Comparison of ENCODE assay signal across 8 cellular contexts in genomic region chr19:42246143-42246868, GRCh38. TPM values are rescaled to one million over a fixed set of nuclear protein-coding genes. Genes with fewer than 3 reads are reported as not detected.
DNase-seq lines count a peak whose midpoint lies in the region; ATAC-seq and TF ChIP-seq lines count a peak whose summit lies in the region.

No MANE protein-coding gene starts in this region.

- H3K36me3 ChIP-seq in Karpas-422 (ENCODE audit: insufficient read depth, low read length) (0 out of 2 replicates have a peak, but pooled peaks cover 3% of the 10 kb centered on the region), adrenal gland (replicated peaks in 1 of 2) (peaks cover 0 to 20% of the 10 kb centered on the region in 2 donors), right atrium auricular region (peaks cover 17% of the 10 kb centered on the region), rectal smooth muscle tissue (ENCODE audit: control insufficient read depth, insufficient read depth, low read length) (peaks cover 8% of the 10 kb centered on the region)

- H3K4me1 ChIP-seq in Karpas-422 (ENCODE audit: low read length) (peaks cover 13% of the 10 kb centered on the region), adrenal gland (replicated peaks in 1 of 2) (peaks cover 41 to 62% of the 10 kb centered on the region in 2 donors), right atrium auricular region (peaks cover 0 to 81% of the 10 kb centered on the region in 2 donors), rectal smooth muscle tissue (ENCODE audit: control insufficient read depth, insufficient read depth, low read length) (peaks cover 26% of the 10 kb centered on the region)

- H3K9me3 ChIP-seq in Karpas-422 (ENCODE audit: low read length) (no peaks in the 10 kb centered on the region), adrenal gland (replicated peaks in 1 of 3) (no peaks in the 10 kb centered on the region), right atrium auricular region (no peaks in the 10 kb centered on the region)

- TF ChIP-seq POLR2A in adrenal gland (IDR thresholded peaks at IDR 0.05), result no peak

- WGBS in adrenal gland, 4 donors, result 20 to 82% (median 26%) methylated on average over 2 to 10 of the region's 10 CpGs

- no peak overlapping the region for H3K9ac ChIP-seq in Karpas-422 (ENCODE audit: low read length)
- peak overlapping the region; percentile 17 for H3K9ac ChIP-seq in rectal smooth muscle tissue (ENCODE audit: low read length)

- DNase-seq in COLO829 (ENCODE audit: low spot score), result peak; percentile 64
- DNase-seq in Karpas-422, result no peak
- peak; percentile 80 to 95 (median 90) for DNase-seq in adrenal gland
- peak; percentile 93 for DNase-seq in right atrium auricular region (ENCODE audit: low spot score)
- no peak for DNase-seq in NCI-H774 (lab: John Stamatoyannopoulos, UW)
- no peak for DNase-seq in MV-4-11 (lab: John Stamatoyannopoulos, UW)

- no peak for ATAC-seq in HG03280 (IDR thresholded peaks at IDR 0.05; ENCODE audit: unreplicated experiment)

- H3K27ac ChIP-seq in Karpas-422 (ENCODE audit: low read length), result 0 out of 2 replicates have a peak overlapping the region, but pooled peaks have one; percentile 27
- H3K27ac ChIP-seq in adrenal gland, result peak overlapping the region; percentile 1 to 88 (median 56)
- H3K27ac ChIP-seq in right atrium auricular region, result peak overlapping the region; percentile 42 to 99
- peak overlapping the region; percentile 75 for H3K27ac ChIP-seq in rectal smooth muscle tissue (ENCODE audit: low read depth, low read length)

- no peak overlapping the region for H3K4me2 ChIP-seq in Karpas-422 (ENCODE audit: low read depth, low read length, poor library complexity, severe bottlenecking)

- peaks cover 18% of the 10 kb centered on the region for H3K79me2 ChIP-seq in Karpas-422 (ENCODE audit: low read length)

- H3K27me3 ChIP-seq in Karpas-422 (ENCODE audit: low read length) (no peaks in the 10 kb centered on the region), adrenal gland (no peaks in the 10 kb centered on the region), right atrium auricular region (no peaks in the 10 kb centered on the region), rectal smooth muscle tissue (ENCODE audit: control insufficient read depth, insufficient read depth, low read length) (no peaks in the 10 kb centered on the region)

- H2AFZ ChIP-seq in Karpas-422 (ENCODE audit: low read length), result no peak overlapping the region

- H3K4me3 ChIP-seq in Karpas-422 (ENCODE audit: low read length), result no peak overlapping the region
- no peak overlapping the region for H3K4me3 ChIP-seq in adrenal gland
- H3K4me3 ChIP-seq in right atrium auricular region, result no peak overlapping the region
- no peak overlapping the region for H3K4me3 ChIP-seq in rectal smooth muscle tissue (ENCODE audit: low read length)

- no peaks in the 10 kb centered on the region for H3K9me2 ChIP-seq in Karpas-422 (replicated peaks; ENCODE audit: insufficient read depth, low read length)

- H4K20me1 ChIP-seq in Karpas-422 (ENCODE audit: insufficient read depth, low read depth, low read length), result peaks cover 6% of the 10 kb centered on the region; the same call in 1 of the 2 replicates

- intact Hi-C loops in adrenal gland (cut with DNase I), result loop anchor here (5.0 kb wide), 1 partner anchor 46 kb away; no protein-coding TSS in a partner anchor

- TF ChIP-seq CTCF in adrenal gland (IDR thresholded peaks at IDR 0.05), result peak; percentile 41 to 74 (median 64)
- peak; percentile 22 to 85 for TF ChIP-seq CTCF in right atrium auricular region (IDR thresholded peaks at IDR 0.05)

RNA-seq across cellular contexts. Expression of gene GSK3A, which starts 3.9 kb away (rescaled TPM):
- total RNA-seq in Karpas-422 (2014; rRNA removed; shearing (Covaris generic); ENCODE audit: low replicate concordance), result 17.7 and 29.3 TPM in 2 replicates
- 10 to 100 TPM; 19.5 to 61.9 (median 45.1) TPM for total RNA-seq in adrenal gland
- 10 to 100 TPM; 51.0 to 94.9 (median 65.5) TPM for polyA plus RNA-seq in adrenal gland
- total RNA-seq in right atrium auricular region, result 10 to 100 TPM; 18.1 to 27.9 TPM

RNA-seq across cellular contexts. Expression of gene ERF, which starts 8.6 kb away (rescaled TPM):
- 36.4 and 53.6 TPM in 2 replicates for total RNA-seq in Karpas-422 (2014; rRNA removed; shearing (Covaris generic); ENCODE audit: low replicate concordance)
- total RNA-seq in adrenal gland, result 10 to 100 TPM; 27.0 to 71.2 (median 55.1) TPM
- polyA plus RNA-seq in adrenal gland, result 100 to 1,000 TPM in 1 of 3 donors, 10 to 100 TPM in 2; 14.3 to 147 (median 44.1) TPM
- 10 to 100 TPM; 26.8 to 34.9 TPM for total RNA-seq in right atrium auricular region

RNA-seq across cellular contexts. Expression of gene CIC, which starts 22.7 kb away (rescaled TPM):
- 25.0 and 30.6 TPM in 2 replicates for total RNA-seq in Karpas-422 (2014; rRNA removed; shearing (Covaris generic); ENCODE audit: low replicate concordance)
- total RNA-seq in adrenal gland, result 100 to 1,000 TPM in 1 of 8 donors, 10 to 100 TPM in 7; 48.7 to 119 (median 72.7) TPM
- 100 to 1,000 TPM in 1 of 3 donors, 10 to 100 TPM in 2; 13.3 to 171 (median 61.7) TPM for polyA plus RNA-seq in adrenal gland
- total RNA-seq in right atrium auricular region, result 10 to 100 TPM; 27.4 to 53.5 TPM

RNA-seq across cellular contexts. Expression of gene ZNF526, which starts 26.2 kb away (rescaled TPM):
- 3.4 and 9.1 TPM in 2 replicates for total RNA-seq in Karpas-422 (2014; rRNA removed; shearing (Covaris generic); ENCODE audit: low replicate concordance)
- 10 to 100 TPM in 2 of 8 donors, 1 to 10 TPM in 6; 4.2 to 12.5 (median 9.0) TPM for total RNA-seq in adrenal gland
- 1 to 10 TPM; 2.0 to 5.1 (median 2.9) TPM for polyA plus RNA-seq in adrenal gland
- total RNA-seq in right atrium auricular region, result 1 to 10 TPM; 2.6 to 5.4 TPM

RNA-seq across cellular contexts. Expression of gene DEDD2, which starts 28.8 kb away (rescaled TPM):
- 16.3 and 42.7 TPM in 2 replicates for total RNA-seq in Karpas-422 (2014; rRNA removed; shearing (Covaris generic); ENCODE audit: low replicate concordance)
- total RNA-seq in adrenal gland, result 10 to 100 TPM; 27.1 to 54.8 (median 33.5) TPM
- polyA plus RNA-seq in adrenal gland, result 10 to 100 TPM; 26.0 to 39.9 (median 26.2) TPM
- total RNA-seq in right atrium auricular region, result 10 to 100 TPM; 19.2 to 24.8 TPM

Comparison
In these comparisons a context has a peak if more than half of its experiments do, and no peak if none do; other contexts are left out.
1. DNase-seq: peak in COLO829 (single experiment), adrenal gland (7 of 7) and right atrium auricular region (single experiment); none in Karpas-422 (single experiment), NCI-H774 (single experiment) and MV-4-11 (single experiment).
2. Peak in every context shown above with its lines, with median percentiles within 50 percentile points of each other: H3K27ac ChIP-seq.